ENCODE assay signal across 16 cellular contexts in genomic region chr21:46443910-46444309, GRCh38. TPM values are rescaled to one million over a fixed set of nuclear protein-coding genes. Genes with fewer than 3 reads are reported as not detected.
DNase-seq lines count a peak whose midpoint lies in the region; TF ChIP-seq lines count a peak whose summit lies in the region.
"Had no signal": no experiment of that assay in that cellular context is flagged by ENCODE, and none has a peak within 500 bp of the region (broad histone marks: within the 10 kb centered on the region; RNA-seq: fewer than 3 reads in every experiment).

No MANE protein-coding gene starts in this region.

- TF ChIP-seq CTCF in brain (conservative IDR thresholded peaks at IDR 0.05) (no peak), testis (IDR thresholded peaks at IDR 0.05) (no peak)

- DNase-seq in activated naive CD8-positive, alpha-beta T cell treated with anti-CD3 and anti-CD28 coated beads for 36 hours: no peak
- DNase-seq in testis (peak; percentile 28), retina (no peak)
- no peak for DNase-seq in activated CD4-positive, alpha-beta T cell treated with anti-CD3 and anti-CD28 coated beads, Interleukin-2, amount 50 U/mL, for 4 hours
- DNase-seq in effector CD4-positive, alpha-beta T cell: no peak
- DNase-seq: activated CD4-positive, alpha-beta T cell treated with anti-CD3 and anti-CD28 coated beads, Interleukin-2, amount 10 ng/mL, durations not matched to agents 24 days and 14 days; activated T-cell treated with anti-CD3 and anti-CD28 coated beads, Interleukin-2, amount 50 U/mL, for 72 hours; amniotic stem cell; Kasumi-1; NCI-H1092 treated with DMSO at 0.1 percent for 48 hours; NCI-H2107; NCI-H526 treated with DMSO at 0.1 percent for 48 hours; stimulated activated naive CD4-positive, alpha-beta T cell had no signal

- H3K27ac ChIP-seq in layer of hippocampus (ENCODE audit: low read depth, low read length) (peak overlapping the region; percentile 12), testis (no peak overlapping the region)

- no peaks in the 10 kb centered on the region for H3K4me1 ChIP-seq in testis

- no peak for TF ChIP-seq POLR2A in testis (IDR thresholded peaks at IDR 0.05)

- no peaks in the 10 kb centered on the region for H3K9me3 ChIP-seq in testis

- no peaks in the 10 kb centered on the region for H3K36me3 ChIP-seq in testis (ENCODE audit: low read depth, missing control alignments)

- no peak overlapping the region for H3K4me3 Mint-ChIP-seq in activated naive CD8-positive, alpha-beta T cell
- H3K4me3 Mint-ChIP-seq in activated naive CD8-positive, alpha-beta T cell treated with anti-CD3 and anti-CD28 coated beads for 36 hours: no peak overlapping the region
- no peak overlapping the region for H3K4me3 Mint-ChIP-seq in brain
- H3K4me3 Mint-ChIP-seq: activated CD4-positive, alpha-beta T cell treated with anti-CD3 and anti-CD28 coated beads, Interleukin-2, amount 10 ng/mL, durations not matched to agents 24 days and 14 days; activated T-cell treated with anti-CD3 and anti-CD28 coated beads, Interleukin-2, amount 50 U/mL, for 72 hours had no signal

- H3K27me3 Mint-ChIP-seq in activated naive CD8-positive, alpha-beta T cell: no peaks in the 10 kb centered on the region
- no peaks in the 10 kb centered on the region for H3K27me3 Mint-ChIP-seq in activated naive CD8-positive, alpha-beta T cell treated with anti-CD3 and anti-CD28 coated beads for 36 hours
- no peaks in the 10 kb centered on the region for H3K27me3 Mint-ChIP-seq in brain
- H3K27me3 Mint-ChIP-seq: activated CD4-positive, alpha-beta T cell treated with anti-CD3 and anti-CD28 coated beads, Interleukin-2, amount 10 ng/mL, durations not matched to agents 24 days and 14 days had no signal

- H3K4me3 ChIP-seq in testis: no peak overlapping the region

- WGBS in testis, 2 donors: 65 to 67% methylated on average over 8 of the region's 8 CpGs

- peaks cover 6% of the 10 kb centered on the region for H3K9me3 Mint-ChIP-seq in activated naive CD8-positive, alpha-beta T cell (ENCODE audit: low read depth)
- H3K9me3 Mint-ChIP-seq in activated naive CD8-positive, alpha-beta T cell treated with anti-CD3 and anti-CD28 coated beads for 36 hours: peaks cover 4% of the 10 kb centered on the region
- H3K9me3 Mint-ChIP-seq in brain: peaks cover 6 to 14% (median 11%) of the 10 kb centered on the region in 5 experiments

- intact Hi-C loops in testis (cut with DNase I; ENCODE audit: low total_unique reads): no loop called here

- peaks cover 10% of the 10 kb centered on the region for H3K4me1 Mint-ChIP-seq in activated naive CD8-positive, alpha-beta T cell (ENCODE audit: low read depth)
- peaks cover 4% of the 10 kb centered on the region for H3K4me1 Mint-ChIP-seq in activated naive CD8-positive, alpha-beta T cell treated with anti-CD3 and anti-CD28 coated beads for 36 hours
- no peaks in the 10 kb centered on the region for H3K4me1 Mint-ChIP-seq in brain

- H3K36me3 Mint-ChIP-seq in activated naive CD8-positive, alpha-beta T cell: peaks cover 12% of the 10 kb centered on the region
- peaks cover 36% of the 10 kb centered on the region for H3K36me3 Mint-ChIP-seq in activated naive CD8-positive, alpha-beta T cell treated with anti-CD3 and anti-CD28 coated beads for 36 hours
- peaks cover 72% of the 10 kb centered on the region for H3K36me3 Mint-ChIP-seq in brain

- H3K27me3 ChIP-seq in layer of hippocampus (ENCODE audit: control insufficient read depth, insufficient read depth, low read length): no peaks in the 10 kb centered on the region
- no peaks in the 10 kb centered on the region for H3K27me3 ChIP-seq in testis

- peak overlapping the region; percentile 66 for H3K27ac Mint-ChIP-seq in activated naive CD8-positive, alpha-beta T cell
- H3K27ac Mint-ChIP-seq in activated naive CD8-positive, alpha-beta T cell treated with anti-CD3 and anti-CD28 coated beads for 36 hours: no peak overlapping the region
- H3K27ac Mint-ChIP-seq in brain: peak overlapping the region in 3 of 5 experiments; percentile 56 to 71 (median 69)

RNA-seq across cellular contexts. Expression of gene DIP2A, which starts 14.8 kb away (rescaled TPM):
- 10 to 100 TPM; 19.0 to 21.2 TPM for total RNA-seq in activated naive CD8-positive, alpha-beta T cell treated with anti-CD3 and anti-CD28 coated beads for 36 hours
- 10.2 TPM for polyA plus RNA-seq in brain (ENCODE audit: insufficient read depth, low read depth, low replicate concordance)
- total RNA-seq in testis: 100 to 1,000 TPM in 1 of 2 donors, 10 to 100 TPM in 1; 94.3 to 104 TPM
- polyA plus RNA-seq in testis (ENCODE audit: insufficient read depth, low read depth, low replicate concordance): 42.5 TPM

Comparison
In these comparisons a context has a peak if more than half of its experiments do, and no peak if none do; other contexts are left out.
1. RNA of gene DIP2A, which starts 14.8 kb away (total RNA-seq): 94.3 to 104 TPM in testis; 19.0 to 21.2 TPM in activated naive CD8-positive, alpha-beta T cell treated with anti-CD3 and anti-CD28 coated beads for 36 hours; every median in the first group is over 4 times any median in the second.